Comparison of ENCODE assay signal across 7 cellular contexts in genomic region chr2:234951386-234952269, GRCh38. TPM values are rescaled to one million over a fixed set of nuclear protein-coding genes. Genes with fewer than 3 reads are reported as not detected.
DNase-seq lines count a peak whose midpoint lies in the region; ATAC-seq, FAIRE-seq and TF ChIP-seq lines count a peak whose summit lies in the region.

Gene SH3BP4 (plus strand): TSS chr2:234952017. CDS start chr2:235035003, 82,986 bp downstream.

- H3K36me3 ChIP-seq in thymus (ENCODE audit: control insufficient read depth, insufficient read depth), result no peaks in the 10 kb centered on the region

- peaks cover 63% of the 10 kb centered on the region for H3K27me3 Mint-ChIP-seq in activated naive CD4-positive, alpha-beta T cell treated with anti-CD3 and anti-CD28 coated beads for 36 hours (ENCODE audit: low read depth)
- H3K27me3 Mint-ChIP-seq in natural killer cell treated with Interleukin-12 subunit alpha and Interleukin-12 subunit beta and Interleukin-15 and Interleukin-18, amount 100 ng/mL, for 72 hours, result peaks cover 50 to 59% of the 10 kb centered on the region in 2 donors

- ATAC-seq in natural killer cell treated with Interleukin-12 subunit alpha and Interleukin-12 subunit beta and Interleukin-15 and Interleukin-18, amount 100 ng/mL, for 72 hours, result peak; percentile 68 to 77
- ATAC-seq in GM21576 (IDR thresholded peaks at IDR 0.05; ENCODE audit: unreplicated experiment), result no peak

- no peaks in the 10 kb centered on the region for H3K36me3 Mint-ChIP-seq in activated naive CD4-positive, alpha-beta T cell treated with anti-CD3 and anti-CD28 coated beads for 36 hours (ENCODE audit: low read depth)
- no peaks in the 10 kb centered on the region for H3K36me3 Mint-ChIP-seq in natural killer cell treated with Interleukin-12 subunit alpha and Interleukin-12 subunit beta and Interleukin-15 and Interleukin-18, amount 100 ng/mL, for 72 hours

- CTCF ChIA-PET in activated naive CD4-positive, alpha-beta T cell treated with anti-CD3 and anti-CD28 coated beads for 36 hours (lab: Charles Lee), result no interaction called here

- peaks cover 50% of the 10 kb centered on the region for H3K27me3 ChIP-seq in thymus (ENCODE audit: control insufficient read depth, insufficient read depth)

- H3K4me3 ChIP-seq in thymus (ENCODE audit: low read length), result peak within 1 kb of the TSS; percentile 80

- in situ Hi-C loops in GM13976 (cut with MboI; ENCODE audit: low sequenced_read_pairs, unreplicated experiment), result no loop called here

- H3K4me1 Mint-ChIP-seq in activated naive CD4-positive, alpha-beta T cell treated with anti-CD3 and anti-CD28 coated beads for 36 hours (ENCODE audit: low read depth), result peaks cover 7% of the 10 kb centered on the region
- peaks cover 0 to 7% of the 10 kb centered on the region in 2 donors for H3K4me1 Mint-ChIP-seq in natural killer cell treated with Interleukin-12 subunit alpha and Interleukin-12 subunit beta and Interleukin-15 and Interleukin-18, amount 100 ng/mL, for 72 hours (ENCODE audit: low read depth in 2 of 2)

- peak within 1 kb of the TSS; percentile 61 for H3K4me3 Mint-ChIP-seq in activated naive CD4-positive, alpha-beta T cell treated with anti-CD3 and anti-CD28 coated beads for 36 hours
- H3K4me3 Mint-ChIP-seq in natural killer cell treated with Interleukin-12 subunit alpha and Interleukin-12 subunit beta and Interleukin-15 and Interleukin-18, amount 100 ng/mL, for 72 hours, result peak within 1 kb of the TSS; percentile 69

- WGBS in thymus, result under 1% methylated on average over 106 of the region's 113 CpGs

- no peak for FAIRE-seq in frontal cortex (lab: Jason Lieb, UNC)

- H3K4me1 ChIP-seq in thymus (ENCODE audit: control insufficient read depth, insufficient read depth, low read length), result peaks cover 2% of the 10 kb centered on the region

- H3K27ac ChIP-seq in thymus (ENCODE audit: low read depth), result peak within 1 kb of the TSS; percentile 25

- intact Hi-C loops in activated naive CD4-positive, alpha-beta T cell treated with anti-CD3 and anti-CD28 coated beads for 36 hours (cut with micrococcal nuclease), result no loop called here

- no peak within 1 kb of the TSS for H3K27ac Mint-ChIP-seq in activated naive CD4-positive, alpha-beta T cell treated with anti-CD3 and anti-CD28 coated beads for 36 hours
- H3K27ac Mint-ChIP-seq in natural killer cell treated with Interleukin-12 subunit alpha and Interleukin-12 subunit beta and Interleukin-15 and Interleukin-18, amount 100 ng/mL, for 72 hours, result no peak within 1 kb of the TSS

- H3K9me3 ChIP-seq in thymus (ENCODE audit: control insufficient read depth), result no peaks in the 10 kb centered on the region

- peak; percentile 60 for DNase-seq in GM13976 (ENCODE audit: low spot score)
- DNase-seq in NCI-H345 (lab: John Stamatoyannopoulos, UW), result peak; percentile 72
- DNase-seq in activated naive CD4-positive, alpha-beta T cell treated with anti-CD3 and anti-CD28 coated beads for 36 hours, result peak; percentile 42
- DNase-seq in frontal cortex (ENCODE audit: low spot score in 2 of 2), result peak; percentile 92 to 94
- no peak for DNase-seq in natural killer cell treated with Interleukin-12 subunit alpha and Interleukin-12 subunit beta and Interleukin-15 and Interleukin-18, amount 100 ng/mL, for 72 hours (ENCODE audit: low spot score)

- TF ChIP-seq CTCF in GM13976 (IDR thresholded peaks at IDR 0.05; ENCODE audit: borderline replicate concordance, control extremely low read depth, extremely low read depth, insufficient read depth, missing control alignments), result no peak

- H3K9me3 Mint-ChIP-seq in activated naive CD4-positive, alpha-beta T cell treated with anti-CD3 and anti-CD28 coated beads for 36 hours, result no peaks in the 10 kb centered on the region
- H3K9me3 Mint-ChIP-seq in natural killer cell treated with Interleukin-12 subunit alpha and Interleukin-12 subunit beta and Interleukin-15 and Interleukin-18, amount 100 ng/mL, for 72 hours, result no peaks in the 10 kb centered on the region

RNA-seq across cellular contexts. Expression of gene SH3BP4, which starts in this region (rescaled TPM):
- total RNA-seq in activated naive CD4-positive, alpha-beta T cell treated with anti-CD3 and anti-CD28 coated beads for 36 hours, result under 1 TPM; 0.42 to 0.64 TPM
- total RNA-seq in frontal cortex, result 6.5 TPM
- not detected for total RNA-seq in natural killer cell treated with Interleukin-12 subunit alpha and Interleukin-12 subunit beta and Interleukin-15 and Interleukin-18, amount 100 ng/mL, for 72 hours
- 12.3 TPM for polyA plus RNA-seq in thymus

Comparison
In these comparisons a context has a peak if more than half of its experiments do, and no peak if none do; other contexts are left out.
1. Peak in DNase-seq in activated naive CD4-positive, alpha-beta T cell treated with anti-CD3 and anti-CD28 coated beads for 36 hours; RNA of the gene not detected or under 1 TPM.
2. Peak in ATAC-seq in natural killer cell treated with Interleukin-12 subunit alpha and Interleukin-12 subunit beta and Interleukin-15 and Interleukin-18, amount 100 ng/mL, for 72 hours; RNA of the gene not detected or under 1 TPM.